In genomic region chr7:29447828-29448227, GRCh38 we compare ENCODE assay signal across 1 cellular context.
TF ChIP-seq lines count a peak whose summit lies in the region.

No MANE protein-coding gene starts in this region.

TF ChIP-seq in SK-N-SH, 30 proteins besides CTCF, POLR2A, EP300 and RAD21 (continued from another document):
- TF ChIP-seq IRF3 (IDR thresholded peaks at IDR 0.05; ENCODE audit: low read depth, low read length) (no peak), NRF1 (IDR thresholded peaks at IDR 0.05; ENCODE audit: low read depth, low read length) (no peak), POLR2AphosphoS5 (IDR thresholded peaks at IDR 0.05; ENCODE audit: low read depth, low read length) (no peak), MEF2A (IDR thresholded peaks at IDR 0.05; ENCODE audit: borderline replicate concordance, low read depth) (no peak), SMC3 (IDR thresholded peaks at IDR 0.05; ENCODE audit: low read depth, low read length) (no peak), USF1 (IDR thresholded peaks at IDR 0.05; ENCODE audit: borderline replicate concordance, low read depth) (no peak), FOXJ3 (CRISPR knock-in tag; IDR thresholded peaks at IDR 0.05) (no peak), REST (IDR thresholded peaks at IDR 0.05; ENCODE audit: low read depth, low read length) (no peak), ELF1 (IDR thresholded peaks at IDR 0.05) (no peak)
TF ChIP-seq in SK-N-SH: peak in this region for 0.
